ENCODE assay signal across 10 cellular contexts in the genomic region with DNA sequence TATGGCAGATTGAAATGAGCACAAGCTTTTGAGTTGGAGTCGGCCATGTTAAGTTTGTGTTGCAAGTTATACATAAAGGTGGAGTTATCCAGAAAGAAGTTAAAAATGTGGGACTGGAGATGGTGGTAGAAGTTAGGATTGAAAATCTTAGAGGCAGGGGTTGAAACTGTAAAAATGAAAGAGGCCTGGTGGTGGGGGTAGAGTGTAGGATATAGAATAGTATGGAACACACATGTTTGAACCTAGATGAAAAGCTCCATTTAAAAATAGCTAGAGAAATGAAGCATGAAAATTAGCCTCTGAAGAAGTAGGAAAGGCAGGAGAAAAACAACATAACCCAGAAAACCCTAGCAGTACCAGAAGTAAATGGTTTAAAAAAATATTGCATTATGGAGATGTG.
DNase-seq lines count a peak whose midpoint lies in the region; ATAC-seq and TF ChIP-seq lines count a peak whose summit lies in the region.
"Had no signal": no experiment of that assay in that cellular context is flagged by ENCODE, and none has a peak within 500 bp of the region (broad histone marks: within the 10 kb centered on the region; RNA-seq: fewer than 3 reads in every experiment).

No MANE protein-coding gene starts in this region.

- no peaks in the 10 kb centered on the region for H3K9me2 ChIP-seq in GM23248 (ENCODE audit: insufficient read depth)

- TF ChIP-seq CTCF in AG04450 (IDR thresholded peaks at IDR 0.05; ENCODE audit: low read depth, low read length) (0 out of 2 replicates have a peak, but pooled peaks have one; percentile 26), Peyer's patch (IDR thresholded peaks at IDR 0.05) (peak in 4 of 6 experiments; percentile 19 to 82 (median 78)), suprapubic skin (IDR thresholded peaks at IDR 0.05) (peak in 1 of 2 donors; percentile 4)

- H3K4me1 ChIP-seq in GM23248 (ENCODE audit: insufficient read depth) (peaks cover 8% of the 10 kb centered on the region; the same call in 1 of the 2 replicates), Peyer's patch (no peaks in the 10 kb centered on the region), suprapubic skin (no peaks in the 10 kb centered on the region)

- H3K79me2 ChIP-seq in GM23248 (ENCODE audit: insufficient read depth), result no peaks in the 10 kb centered on the region

- H3K27ac ChIP-seq in AG04450 (ENCODE audit: low read depth, low read length) (no peak overlapping the region), GM23248 (no peak overlapping the region), Peyer's patch (no peak overlapping the region), suprapubic skin (no peak overlapping the region)

- no peak overlapping the region for H3K4me2 ChIP-seq in GM23248 (ENCODE audit: unreplicated experiment)

- H3K36me3 ChIP-seq in GM23248 (ENCODE audit: low read depth) (no peaks in the 10 kb centered on the region), Peyer's patch (no peaks in the 10 kb centered on the region), suprapubic skin (no peaks in the 10 kb centered on the region)

- in situ Hi-C loops in GM23248 (cut with MboI), result no loop called here

- ATAC-seq in esophagus mucosa, result no peak

- CTCF ChIA-PET in AG04450 (lab: Charles Lee), result interaction anchor here (1.2 to 3.3 kb wide), 6 partner anchors 164 to 345 kb away, joined by 4 to 34 read pairs (median 6); no protein-coding TSS in a partner anchor

- H4K20me1 ChIP-seq in GM23248 (ENCODE audit: insufficient read depth), result no peaks in the 10 kb centered on the region

- WGBS in GM23248 (ENCODE audit: low coverage in 1 of 2, low lambda C conversion rate in 2 of 2, missing lambda C conversion rate in 2 of 2), 2 experiments, result 10% methylated on average over 1 of the region's 1 CpG
- 91% methylated on average over 1 of the region's 1 CpG for WGBS in suprapubic skin

- no peak for TF ChIP-seq EP300 in suprapubic skin (IDR thresholded peaks at IDR 0.05)

- no peak overlapping the region for H3K4me3 ChIP-seq in AG04450 (ENCODE audit: low read depth, low read length)
- H3K4me3 ChIP-seq in GM23248, result no peak overlapping the region
- no peak overlapping the region for H3K4me3 ChIP-seq in Peyer's patch
- no peak overlapping the region for H3K4me3 ChIP-seq in suprapubic skin

- POLR2A ChIA-PET in AG04450 (lab: Yijun Ruan, JAX), result no interaction called here

- no peak overlapping the region for H2AFZ ChIP-seq in GM23248

- DNase-seq in AG04450 (ENCODE audit: low read depth, low spot score), result no peak
- peak; percentile 10 for DNase-seq in GM23248
- no peak for DNase-seq in Peyer's patch
- DNase-seq in iPS-NIHi11 (ENCODE audit: low spot score), result peak; percentile 17
- DNase-seq in T-helper 2 cell, result no peak
- no peak for DNase-seq in suprapubic skin (ENCODE audit: low spot score in 2 of 2)
- no peak for DNase-seq in stimulated activated CD8-positive, alpha-beta memory T cell treated with anti-CD3 and anti-CD28 coated beads, Interleukin-4, amount 100 ng/mL, for 48 hours
- DNase-seq: activated CD4-positive, alpha-beta T cell treated with anti-CD3 and anti-CD28 coated beads, Interleukin-2, amount 10 ng/mL, durations not matched to agents 24 days and 14 days; NCI-H2029 had no signal

- H3F3A ChIP-seq in GM23248 (ENCODE audit: insufficient read depth), result peaks cover 7% of the 10 kb centered on the region; the same call in 1 of the 2 replicates

- no peak for TF ChIP-seq POLR2A in Peyer's patch (IDR thresholded peaks at IDR 0.05)
- TF ChIP-seq POLR2A in suprapubic skin (IDR thresholded peaks at IDR 0.05), result no peak

- no peak overlapping the region for H3K9ac ChIP-seq in GM23248

- no peaks in the 10 kb centered on the region for H3K27me3 ChIP-seq in AG04450 (ENCODE audit: control insufficient read depth, insufficient read depth, low read length)
- H3K27me3 ChIP-seq in GM23248 (replicated peaks; ENCODE audit: insufficient read depth), result peaks cover 54% of the 10 kb centered on the region
- H3K27me3 ChIP-seq in Peyer's patch, result no peaks in the 10 kb centered on the region
- H3K27me3 ChIP-seq in suprapubic skin, result no peaks in the 10 kb centered on the region

- no peaks in the 10 kb centered on the region for H3K9me3 ChIP-seq in AG04450 (ENCODE audit: control insufficient read depth, insufficient read depth, low read length)
- H3K9me3 ChIP-seq in GM23248 (ENCODE audit: low read depth), result no peaks in the 10 kb centered on the region
- no peaks in the 10 kb centered on the region for H3K9me3 ChIP-seq in Peyer's patch
- no peaks in the 10 kb centered on the region for H3K9me3 ChIP-seq in suprapubic skin

Comparison
In these comparisons a context has a peak if more than half of its experiments do, and no peak if none do; other contexts are left out.
1. DNase-seq: peak in GM23248 (single experiment) and iPS-NIHi11 (single experiment); none in AG04450 (single experiment), Peyer's patch (0 of 3), T-helper 2 cell (0 of 5), suprapubic skin (0 of 2) and stimulated activated CD8-positive, alpha-beta memory T cell treated with anti-CD3 and anti-CD28 coated beads, Interleukin-4, amount 100 ng/mL, for 48 hours (single experiment).